ENCODE assay signal across 8 cellular contexts in the genomic region with DNA sequence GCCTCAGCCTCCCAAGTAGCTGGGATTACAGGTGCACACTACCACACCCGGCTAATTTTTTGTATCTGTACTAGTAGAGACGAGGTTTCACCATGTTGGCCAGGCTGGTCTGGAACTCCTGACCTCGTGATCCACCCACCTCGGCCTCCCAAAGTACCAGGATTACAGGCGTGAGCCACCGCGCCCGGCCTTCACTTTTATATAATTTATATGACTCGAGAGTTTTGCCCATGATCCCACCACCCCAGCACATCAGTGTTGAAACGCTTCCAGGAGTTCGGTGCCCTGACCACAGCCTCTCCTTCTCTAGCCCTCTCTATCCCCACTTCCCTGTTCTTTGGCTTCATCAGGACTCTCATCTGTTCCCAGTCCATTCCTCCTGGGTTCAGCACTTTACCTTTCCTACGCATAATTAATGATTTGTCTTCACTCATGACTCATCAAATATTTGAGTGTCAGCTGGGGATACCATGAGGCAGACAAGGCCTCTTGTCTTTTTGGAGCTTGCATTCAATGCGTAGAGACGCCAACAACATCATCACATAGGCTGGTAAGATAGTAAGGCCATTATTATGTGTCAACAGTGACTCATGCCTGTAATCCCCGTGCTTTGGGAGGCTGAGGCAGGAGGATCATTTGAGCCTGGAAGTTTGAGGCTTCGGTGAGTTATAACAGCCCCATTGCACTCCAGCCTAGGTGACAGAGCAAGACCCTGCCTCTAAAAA. TPM values are rescaled to one million over a fixed set of nuclear protein-coding genes. Genes with fewer than 3 reads are reported as not detected.
A peak's percentile ranks its signal among the peaks of the same experiment; 100 is the strongest.
DNase-seq lines count a peak whose midpoint lies in the region; ATAC-seq and TF ChIP-seq lines count a peak whose summit lies in the region.

No MANE protein-coding gene starts in this region.

- H3K27ac ChIP-seq in testis = peak overlapping the region; percentile 94 to 95
- no peak overlapping the region for H3K27ac ChIP-seq in caudate nucleus (ENCODE audit: low read depth, low read length)

- no peaks in the 10 kb centered on the region for H3K27me3 Mint-ChIP-seq in activated CD8-positive, alpha-beta T cell treated with anti-CD3 and anti-CD28 coated beads, Interleukin-2, amount 10 ng/mL, durations not matched to agents 7 days and 5 days (ENCODE audit: low read depth)

- peaks cover 15% of the 10 kb centered on the region for H3K4me1 ChIP-seq in testis

- 69 to 74% methylated on average over 16 of the region's 16 CpGs for WGBS in testis, 2 donors

- H3K27me3 ChIP-seq in testis = no peaks in the 10 kb centered on the region

- no peaks in the 10 kb centered on the region for H3K9me3 Mint-ChIP-seq in activated CD8-positive, alpha-beta T cell treated with anti-CD3 and anti-CD28 coated beads, Interleukin-2, amount 10 ng/mL, durations not matched to agents 7 days and 5 days (ENCODE audit: insufficient read depth)

- peaks cover 65% of the 10 kb centered on the region for H3K36me3 Mint-ChIP-seq in activated CD8-positive, alpha-beta T cell treated with anti-CD3 and anti-CD28 coated beads, Interleukin-2, amount 10 ng/mL, durations not matched to agents 7 days and 5 days (ENCODE audit: low read depth)

- peak overlapping the region; percentile 90 for H3K27ac Mint-ChIP-seq in activated CD8-positive, alpha-beta T cell treated with anti-CD3 and anti-CD28 coated beads, Interleukin-2, amount 10 ng/mL, durations not matched to agents 7 days and 5 days

- POLR2A ChIA-PET in activated CD8-positive, alpha-beta T cell treated with anti-CD3 and anti-CD28 coated beads, Interleukin-2, amount 10 ng/mL, durations not matched to agents 7 days and 5 days (lab: Charles Lee) = interaction anchor here (1.5 to 6.9 kb wide), 6 partner anchors 10 to 65 kb away, joined by 6 to 195 read pairs (median 26); a partner anchor contains a TSS

- CTCF ChIA-PET in activated CD8-positive, alpha-beta T cell treated with anti-CD3 and anti-CD28 coated beads, Interleukin-2, amount 10 ng/mL, durations not matched to agents 7 days and 5 days (lab: Charles Lee) = interaction anchor here (0.6 to 4.9 kb wide), 2 partner anchors 11 to 66 kb away, joined by 3 to 68 read pairs; no protein-coding TSS in a partner anchor

- no peaks in the 10 kb centered on the region for H3K36me3 ChIP-seq in testis (ENCODE audit: low read depth, missing control alignments)

- DNase-seq in stimulated activated CD4-positive, alpha-beta T cell treated with anti-CD3 and anti-CD28 coated beads, Interleukin-2, amount 100 ng/mL, for 4 hours (ENCODE audit: low read depth) = peak; percentile 13
- no peak for DNase-seq in stimulated activated CD4-positive, alpha-beta T cell treated with anti-CD3 and anti-CD28 coated beads, Interleukin-2, amount 100 ng/mL, for 48 hours
- DNase-seq in activated CD8-positive, alpha-beta T cell treated with anti-CD3 and anti-CD28 coated beads, Interleukin-2, amount 10 ng/mL, durations not matched to agents 7 days and 5 days = no peak
- DNase-seq in hepatic stellate cell (ENCODE audit: low spot score) (peak; percentile 28), testis (no peak), caudate nucleus (lab: John Stamatoyannopoulos, UW) (no peak), D341Med (ENCODE audit: low spot score) (no peak)

- peak overlapping the region; percentile 73 for H3K4me3 Mint-ChIP-seq in activated CD8-positive, alpha-beta T cell treated with anti-CD3 and anti-CD28 coated beads, Interleukin-2, amount 10 ng/mL, durations not matched to agents 7 days and 5 days

- H3K4me1 Mint-ChIP-seq in activated CD8-positive, alpha-beta T cell treated with anti-CD3 and anti-CD28 coated beads, Interleukin-2, amount 10 ng/mL, durations not matched to agents 7 days and 5 days (ENCODE audit: low read depth) = peaks cover 51% of the 10 kb centered on the region

- TF ChIP-seq POLR2A in testis (IDR thresholded peaks at IDR 0.05) = no peak

- ATAC-seq in activated CD8-positive, alpha-beta T cell treated with anti-CD3 and anti-CD28 coated beads, Interleukin-2, amount 10 ng/mL, durations not matched to agents 7 days and 5 days = no peak
- no peak for ATAC-seq in HG02798 (IDR thresholded peaks at IDR 0.05; ENCODE audit: poor library complexity, unreplicated experiment)

- TF ChIP-seq CTCF in testis (IDR thresholded peaks at IDR 0.05) = no peak

- intact Hi-C loops in testis (cut with DNase I; ENCODE audit: low total_unique reads) = no loop called here

- no peaks in the 10 kb centered on the region for H3K9me3 ChIP-seq in testis

- peak overlapping the region; percentile 70 to 78 for H3K4me3 ChIP-seq in testis

RNA-seq across cellular contexts. Expression of a gene that starts 1.4 kb away (rescaled TPM):
- 10 to 100 TPM; 72.3 to 77.3 TPM for total RNA-seq in activated CD8-positive, alpha-beta T cell treated with anti-CD3 and anti-CD28 coated beads, Interleukin-2, amount 10 ng/mL, durations not matched to agents 7 days and 5 days
- total RNA-seq in testis = 10 to 100 TPM; 38.1 to 47.0 TPM
- polyA plus RNA-seq in testis (ENCODE audit: insufficient read depth, low read depth, low replicate concordance) = 32.3 TPM

RNA-seq across cellular contexts. Expression of a gene that starts 20.3 kb away (rescaled TPM):
- total RNA-seq in activated CD8-positive, alpha-beta T cell treated with anti-CD3 and anti-CD28 coated beads, Interleukin-2, amount 10 ng/mL, durations not matched to agents 7 days and 5 days = 10 to 100 TPM; 31.8 to 33.8 TPM
- total RNA-seq in testis = 10 to 100 TPM; 32.8 to 34.2 TPM
- 32.4 TPM for polyA plus RNA-seq in testis (ENCODE audit: insufficient read depth, low read depth, low replicate concordance)

RNA-seq across cellular contexts. Expression of a gene that starts 27.8 kb away (rescaled TPM):
- 1 to 10 TPM; 2.8 TPM for total RNA-seq in activated CD8-positive, alpha-beta T cell treated with anti-CD3 and anti-CD28 coated beads, Interleukin-2, amount 10 ng/mL, durations not matched to agents 7 days and 5 days
- 1 to 10 TPM; 1.1 to 1.5 TPM for total RNA-seq in testis
- polyA plus RNA-seq in testis (ENCODE audit: insufficient read depth, low read depth, low replicate concordance) = not detected

RNA-seq across cellular contexts. Expression of a gene that starts 33.7 kb away (rescaled TPM):
- total RNA-seq in activated CD8-positive, alpha-beta T cell treated with anti-CD3 and anti-CD28 coated beads, Interleukin-2, amount 10 ng/mL, durations not matched to agents 7 days and 5 days = 1 to 10 TPM; 8.6 to 9.9 TPM
- total RNA-seq in testis = 10 to 100 TPM in 1 of 2 donors, 1 to 10 TPM in 1; 8.0 to 10.5 TPM
- 3.6 TPM for polyA plus RNA-seq in testis (ENCODE audit: insufficient read depth, low read depth, low replicate concordance)

Comparison
In these comparisons a context has a peak if more than half of its experiments do, and no peak if none do; other contexts are left out.
1. DNase-seq: peak in stimulated activated CD4-positive, alpha-beta T cell treated with anti-CD3 and anti-CD28 coated beads, Interleukin-2, amount 100 ng/mL, for 4 hours (single experiment) and hepatic stellate cell (single experiment); none in stimulated activated CD4-positive, alpha-beta T cell treated with anti-CD3 and anti-CD28 coated beads, Interleukin-2, amount 100 ng/mL, for 48 hours (0 of 2), activated CD8-positive, alpha-beta T cell treated with anti-CD3 and anti-CD28 coated beads, Interleukin-2, amount 10 ng/mL, durations not matched to agents 7 days and 5 days (single experiment), testis (single experiment), caudate nucleus (0 of 61) and D341Med (single experiment).